In genomic region chr19:2651002-2651733, GRCh38 we compare ENCODE assay signal across 1 cellular context. TPM values are rescaled to one million over a fixed set of nuclear protein-coding genes. Genes with fewer than 3 reads are reported as not detected.
"Had no signal": no experiment of that assay in that cellular context is flagged by ENCODE, and none has a peak within 500 bp of the region (broad histone marks: within the 10 kb centered on the region; RNA-seq: fewer than 3 reads in every experiment).

No MANE protein-coding gene starts in this region.

RNA-seq across cellular contexts. Expression of gene GNG7, which starts 51.3 kb away (rescaled TPM):
- total RNA-seq: M059J had no signal
